In the genomic region with DNA sequence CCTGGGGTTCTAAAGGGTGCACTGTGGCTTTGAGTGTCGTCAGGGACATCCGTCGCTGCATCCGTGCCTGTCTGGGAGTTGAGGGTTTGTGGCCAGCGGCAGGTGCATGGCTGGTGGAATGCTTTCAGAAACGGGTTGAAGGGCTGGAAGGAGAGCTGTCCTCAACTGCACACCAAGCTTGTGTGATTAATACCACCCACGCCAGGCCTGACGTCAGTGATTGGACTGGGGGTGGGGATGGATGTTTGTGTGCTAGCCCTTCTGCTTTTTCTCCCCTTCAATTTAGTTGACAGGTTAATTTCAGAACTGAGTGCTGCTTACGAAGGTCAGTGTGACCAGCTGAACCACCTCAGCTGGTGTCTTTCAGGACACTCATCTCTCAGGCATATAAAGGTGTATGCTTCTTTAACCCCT, we compare ENCODE assay signal across 8 cellular contexts. TPM values are rescaled to one million over a fixed set of nuclear protein-coding genes. Genes with fewer than 3 reads are reported as not detected.
DNase-seq lines count a peak whose midpoint lies in the region; ATAC-seq and TF ChIP-seq lines count a peak whose summit lies in the region.

No MANE protein-coding gene starts in this region.

- in situ Hi-C loops in HAP-1 (cut with MboI; ENCODE audit: low sequenced_read_pairs), result no loop called here

- H3K9me3 ChIP-seq in cardiac muscle cell (ENCODE audit: low read depth) (no peaks in the 10 kb centered on the region), HAP-1 (no peaks in the 10 kb centered on the region)

- TF ChIP-seq CTCF in cardiac muscle cell (IDR thresholded peaks at IDR 0.05; ENCODE audit: low read depth, low read length), result no peak

- H3K36me3 ChIP-seq in cardiac muscle cell (no peaks in the 10 kb centered on the region), HAP-1 (replicated peaks) (no peaks in the 10 kb centered on the region)

- no peaks in the 10 kb centered on the region for H3K27me3 ChIP-seq in cardiac muscle cell
- H3K27me3 ChIP-seq in HAP-1 (ENCODE audit: low read depth), result no peaks in the 10 kb centered on the region

- H3K4me1 ChIP-seq in cardiac muscle cell (ENCODE audit: low read depth) (peaks cover 11% of the 10 kb centered on the region), HAP-1 (peaks cover 11% of the 10 kb centered on the region)

- H3K4me3 ChIP-seq in cardiac muscle cell, result no peak overlapping the region
- H3K4me3 ChIP-seq in HAP-1, result no peak overlapping the region

- ATAC-seq in HG03378 (IDR thresholded peaks at IDR 0.05; ENCODE audit: unreplicated experiment) (peak; percentile 28), HG03196 (IDR thresholded peaks at IDR 0.05; ENCODE audit: unreplicated experiment) (no peak)

- DNase-seq in AG08396 (ENCODE audit: low spot score) (peak; percentile 21), cardiac muscle cell (ENCODE audit: low read depth in 1 of 2, low spot score in 1 of 2) (peak; percentile 47 to 82), HAP-1 (ENCODE audit: low spot score in 2 of 2) (no peak), middle frontal gyrus (ENCODE audit: extremely low spot score, low spot score) (no peak)
- peak; percentile 25 to 29 for DNase-seq in activated CD4-positive, alpha-beta T cell treated with anti-CD3 and anti-CD28 coated beads, Interleukin-2, amount 50 U/mL, for 4 hours
- peak; percentile 37 to 40 for DNase-seq in stimulated activated CD4-positive, alpha-beta T cell treated with anti-CD3 and anti-CD28 coated beads, Interleukin-2, amount 100 ng/mL, for 48 hours

- H3K27ac ChIP-seq in cardiac muscle cell, result no peak overlapping the region

RNA-seq across cellular contexts. Expression of a gene that starts 3.2 kb away (rescaled TPM):
- 7.2 and 18.0 TPM in 2 replicates for total RNA-seq in cardiac muscle cell
- polyA plus RNA-seq in cardiac muscle cell, result 5.3 and 8.6 TPM in 2 replicates

Comparison
In these comparisons a context has a peak if more than half of its experiments do, and no peak if none do; other contexts are left out.
1. DNase-seq: peak in AG08396 (single experiment), activated CD4-positive, alpha-beta T cell treated with anti-CD3 and anti-CD28 coated beads, Interleukin-2, amount 50 U/mL, for 4 hours (2 of 2), cardiac muscle cell (2 of 2) and stimulated activated CD4-positive, alpha-beta T cell treated with anti-CD3 and anti-CD28 coated beads, Interleukin-2, amount 100 ng/mL, for 48 hours (2 of 2); none in HAP-1 (0 of 2) and middle frontal gyrus (single experiment).